ENCODE assay signal across 25 cellular contexts in genomic region chr19:40627486-40628279, GRCh38. TPM values are rescaled to one million over a fixed set of nuclear protein-coding genes. Genes with fewer than 3 reads are reported as not detected.
A peak's percentile ranks its signal among the peaks of the same experiment; 100 is the strongest.
DNase-seq lines count a peak whose midpoint lies in the region; ATAC-seq lines count a peak whose summit lies in the region.
"Had no signal": no experiment of that assay in that cellular context is flagged by ENCODE, and none has a peak within 500 bp of the region (broad histone marks: within the 10 kb centered on the region; RNA-seq: fewer than 3 reads in every experiment).

No MANE protein-coding gene starts in this region.

- H2BK5ac ChIP-seq in mesenchymal stem cell (ENCODE audit: low read depth, low read length, poor library complexity, severe bottlenecking) = no peak overlapping the region

- no peak overlapping the region for H2AK5ac ChIP-seq in mesenchymal stem cell (ENCODE audit: low read length, severe bottlenecking)

- no peak overlapping the region for H3K4me3 Mint-ChIP-seq in activated CD4-positive, alpha-beta T cell treated with anti-CD3 and anti-CD28 coated beads for 36 hours
- no peak overlapping the region for H3K4me3 Mint-ChIP-seq in activated naive CD8-positive, alpha-beta T cell treated with anti-CD3 and anti-CD28 coated beads, Interleukin-2, amount 50 U/mL, for 24 hours
- no peak overlapping the region for H3K4me3 Mint-ChIP-seq in T-helper 2 cell treated with Interferon-gamma antibody and Interleukin-4, amounts not matched to agents 5 μg/mL and 100 μg/mL, for 36 hours
- H3K4me3 Mint-ChIP-seq: activated CD8-positive, alpha-beta T cell treated with anti-CD3 and anti-CD28 coated beads for 36 hours; naive B cell; stimulated activated naive B cell treated with anti-CD40 and anti-IgM and Interleukin-4, amounts not matched to agents 10 μg/mL and 1 μg/mL and 100 μg/mL, for 72 hours had no signal

- no peak overlapping the region for H3K23ac ChIP-seq in mesenchymal stem cell (ENCODE audit: low read length in 2 of 2)

- CTCF ChIA-PET in activated CD4-positive, alpha-beta T cell treated with anti-CD3 and anti-CD28 coated beads for 36 hours (lab: Charles Lee) = interaction anchor here (0.7 kb wide), 1 partner anchor 28 kb away, joined by 4 read pairs; no protein-coding TSS in a partner anchor

- H3K79me1 ChIP-seq in mesenchymal stem cell (replicated peaks; ENCODE audit: low read length, poor library complexity, severe bottlenecking) = no peaks in the 10 kb centered on the region

- H3K4me1 ChIP-seq in mesenchymal stem cell (ENCODE audit: control insufficient read depth, insufficient read depth, low read depth, low read length) = peaks cover 22% of the 10 kb centered on the region

- H4K8ac ChIP-seq in mesenchymal stem cell (ENCODE audit: low read length) = peak overlapping the region; percentile 62

- peak; percentile 48 for ATAC-seq in activated CD4-positive, alpha-beta T cell treated with anti-CD3 and anti-CD28 coated beads for 36 hours
- ATAC-seq in activated naive CD8-positive, alpha-beta T cell treated with anti-CD3 and anti-CD28 coated beads, Interleukin-2, amount 50 U/mL, for 24 hours = peak; percentile 25
- no peak for ATAC-seq in HG02642 (IDR thresholded peaks at IDR 0.05; ENCODE audit: poor library complexity, unreplicated experiment)
- ATAC-seq: activated CD8-positive, alpha-beta T cell treated with anti-CD3 and anti-CD28 coated beads for 36 hours; stimulated activated naive B cell treated with anti-CD40 and anti-IgM and Interleukin-4, amounts not matched to agents 10 μg/mL and 1 μg/mL and 100 μg/mL, for 72 hours had no signal

- peak overlapping the region; percentile 80 for H2BK15ac ChIP-seq in mesenchymal stem cell (ENCODE audit: low read depth, poor library complexity, severe bottlenecking)

- DNase-seq in activated CD4-positive, alpha-beta T cell treated with anti-CD3 and anti-CD28 coated beads for 36 hours = no peak
- DNase-seq in activated CD4-positive, alpha-beta T cell treated with anti-CD3 and anti-CD28 coated beads, Interleukin-2, amount 50 U/mL, for 48 hours = no peak
- DNase-seq in H7 = peak; percentile 79
- DNase-seq in activated naive CD8-positive, alpha-beta T cell treated with anti-CD3 and anti-CD28 coated beads, Interleukin-2, amount 50 U/mL, for 24 hours = no peak
- DNase-seq in mesenchymal stem cell = no peak
- no peak for DNase-seq in NCI-H187 treated with DMSO at 0.1 percent for 48 hours (lab: John Stamatoyannopoulos, UW)
- no peak for DNase-seq in T-helper 2 cell treated with Interferon-gamma antibody and Interleukin-4, amounts not matched to agents 5 μg/mL and 100 μg/mL, for 36 hours (ENCODE audit: low spot score)
- DNase-seq: activated CD8-positive, alpha-beta memory T cell treated with anti-CD3 and anti-CD28 coated beads, Interleukin-2, amount 50 U/mL, for 48 hours; activated CD8-positive, alpha-beta T cell treated with anti-CD3 and anti-CD28 coated beads for 36 hours; activated naive CD4-positive, alpha-beta T cell treated with anti-CD3 and anti-CD28 coated beads, Interleukin-2, amount 50 U/mL, for 16 hours; anterior cingulate cortex; COR-L47; islet precursor cell; KG1; midbrain; naive B cell; NCI-H1092 treated with DMSO at 0.1 percent for 48 hours; NCI-H1694 treated with DMSO at 0.1 percent for 48 hours; NCI-H510A; stimulated activated naive B cell treated with anti-CD40 and anti-IgM and Interleukin-4, amounts not matched to agents 10 μg/mL and 1 μg/mL and 100 μg/mL, for 72 hours had no signal

- no peaks in the 10 kb centered on the region for H3K27me3 Mint-ChIP-seq in activated CD4-positive, alpha-beta T cell treated with anti-CD3 and anti-CD28 coated beads for 36 hours
- no peaks in the 10 kb centered on the region for H3K27me3 Mint-ChIP-seq in activated naive CD8-positive, alpha-beta T cell treated with anti-CD3 and anti-CD28 coated beads, Interleukin-2, amount 50 U/mL, for 24 hours
- no peaks in the 10 kb centered on the region for H3K27me3 Mint-ChIP-seq in T-helper 2 cell treated with Interferon-gamma antibody and Interleukin-4, amounts not matched to agents 5 μg/mL and 100 μg/mL, for 36 hours (ENCODE audit: low read depth)
- H3K27me3 Mint-ChIP-seq: activated CD8-positive, alpha-beta T cell treated with anti-CD3 and anti-CD28 coated beads for 36 hours; naive B cell; stimulated activated naive B cell treated with anti-CD40 and anti-IgM and Interleukin-4, amounts not matched to agents 10 μg/mL and 1 μg/mL and 100 μg/mL, for 72 hours had no signal

- peaks cover 6% of the 10 kb centered on the region for H3K4me1 Mint-ChIP-seq in activated CD4-positive, alpha-beta T cell treated with anti-CD3 and anti-CD28 coated beads for 36 hours
- H3K4me1 Mint-ChIP-seq in activated naive CD8-positive, alpha-beta T cell treated with anti-CD3 and anti-CD28 coated beads, Interleukin-2, amount 50 U/mL, for 24 hours = peaks cover 12% of the 10 kb centered on the region
- H3K4me1 Mint-ChIP-seq in T-helper 2 cell treated with Interferon-gamma antibody and Interleukin-4, amounts not matched to agents 5 μg/mL and 100 μg/mL, for 36 hours (ENCODE audit: low read depth) = peaks cover 9% of the 10 kb centered on the region

- no peak overlapping the region for H3K27ac ChIP-seq in mesenchymal stem cell (ENCODE audit: low read length, poor library complexity, severe bottlenecking)
- H3K27ac ChIP-seq: 22Rv1, C4-2B, upper lobe of left lung had no signal

- H3K18ac ChIP-seq in mesenchymal stem cell (ENCODE audit: low read depth in 1 of 2, low read length in 2 of 2) = no peak overlapping the region

- no peak overlapping the region for H3K4ac ChIP-seq in mesenchymal stem cell (ENCODE audit: low read depth in 1 of 2, low read length in 2 of 2)

- WGBS in mesenchymal stem cell = 96% methylated on average over 39 of the region's 39 CpGs

- H3K27ac Mint-ChIP-seq in activated CD4-positive, alpha-beta T cell treated with anti-CD3 and anti-CD28 coated beads for 36 hours = no peak overlapping the region
- no peak overlapping the region for H3K27ac Mint-ChIP-seq in activated naive CD8-positive, alpha-beta T cell treated with anti-CD3 and anti-CD28 coated beads, Interleukin-2, amount 50 U/mL, for 24 hours
- no peak overlapping the region for H3K27ac Mint-ChIP-seq in T-helper 2 cell treated with Interferon-gamma antibody and Interleukin-4, amounts not matched to agents 5 μg/mL and 100 μg/mL, for 36 hours
- H3K27ac Mint-ChIP-seq: activated CD8-positive, alpha-beta T cell treated with anti-CD3 and anti-CD28 coated beads for 36 hours; activated T-helper 2 cell treated with anti-CD3 and anti-CD28 coated beads, Interferon-gamma antibody, Interleukin-2, Interleukin-4, amounts not matched to agents 10 μg/mL and 5 μg/mL and 100 μg/mL, durations not matched to agents 14 hours and 24 hours and 36 hours; stimulated activated naive B cell treated with anti-CD40 and anti-IgM and Interleukin-4, amounts not matched to agents 10 μg/mL and 1 μg/mL and 100 μg/mL, for 72 hours had no signal

- H3K14ac ChIP-seq in mesenchymal stem cell (ENCODE audit: low read length in 2 of 2) = peak overlapping the region in 1 of 2 experiments; percentile 86

- H2BK120ac ChIP-seq in mesenchymal stem cell (ENCODE audit: low read depth, low read length) = no peak overlapping the region

- no peak overlapping the region for H4K91ac ChIP-seq in mesenchymal stem cell (ENCODE audit: low read length)

- no peaks in the 10 kb centered on the region for H3K9me3 Mint-ChIP-seq in activated CD4-positive, alpha-beta T cell treated with anti-CD3 and anti-CD28 coated beads for 36 hours (ENCODE audit: low read depth)
- H3K9me3 Mint-ChIP-seq in activated naive CD8-positive, alpha-beta T cell treated with anti-CD3 and anti-CD28 coated beads, Interleukin-2, amount 50 U/mL, for 24 hours = no peaks in the 10 kb centered on the region
- H3K9me3 Mint-ChIP-seq in T-helper 2 cell treated with Interferon-gamma antibody and Interleukin-4, amounts not matched to agents 5 μg/mL and 100 μg/mL, for 36 hours = no peaks in the 10 kb centered on the region
- H3K9me3 Mint-ChIP-seq: activated CD8-positive, alpha-beta T cell treated with anti-CD3 and anti-CD28 coated beads for 36 hours; activated T-helper 2 cell treated with anti-CD3 and anti-CD28 coated beads, Interferon-gamma antibody, Interleukin-2, Interleukin-4, amounts not matched to agents 10 μg/mL and 5 μg/mL and 100 μg/mL, durations not matched to agents 14 hours and 24 hours and 36 hours; stimulated activated naive B cell treated with anti-CD40 and anti-IgM and Interleukin-4, amounts not matched to agents 10 μg/mL and 1 μg/mL and 100 μg/mL, for 72 hours had no signal

- H3K9ac ChIP-seq in mesenchymal stem cell (ENCODE audit: low read length) = no peak overlapping the region

- H3K36me3 Mint-ChIP-seq in activated CD4-positive, alpha-beta T cell treated with anti-CD3 and anti-CD28 coated beads for 36 hours (ENCODE audit: low read depth) = peaks cover 38% of the 10 kb centered on the region
- H3K36me3 Mint-ChIP-seq in activated naive CD8-positive, alpha-beta T cell treated with anti-CD3 and anti-CD28 coated beads, Interleukin-2, amount 50 U/mL, for 24 hours (ENCODE audit: low read depth) = peaks cover 28% of the 10 kb centered on the region
- H3K36me3 Mint-ChIP-seq in T-helper 2 cell treated with Interferon-gamma antibody and Interleukin-4, amounts not matched to agents 5 μg/mL and 100 μg/mL, for 36 hours (ENCODE audit: low read depth) = peaks cover 13% of the 10 kb centered on the region

- H3K4me3 ChIP-seq in H7 (ENCODE audit: insufficient read depth, low read depth, low read length) (no peak overlapping the region), mesenchymal stem cell (ENCODE audit: insufficient read depth in 1 of 2, low read depth in 1 of 2, low read length in 2 of 2) (no peak overlapping the region)
- H3K4me3 ChIP-seq: upper lobe of left lung had no signal

- H3K27me3 ChIP-seq in H7 (ENCODE audit: control insufficient read depth, insufficient read depth, low read length) = no peaks in the 10 kb centered on the region
- H3K27me3 ChIP-seq in mesenchymal stem cell (ENCODE audit: control insufficient read depth in 1 of 2, insufficient read depth in 1 of 2, low read length in 2 of 2) = no peaks in the 10 kb centered on the region
- H3K27me3 ChIP-seq: upper lobe of left lung had no signal

- no peak overlapping the region for H2AFZ ChIP-seq in mesenchymal stem cell (ENCODE audit: low read depth, low read length)

- H3K9me3 ChIP-seq in mesenchymal stem cell (ENCODE audit: control insufficient read depth, low read length) = no peaks in the 10 kb centered on the region
- H3K9me3 ChIP-seq: upper lobe of left lung had no signal

- H3K36me3 ChIP-seq in H7 (replicated peaks; ENCODE audit: control insufficient read depth, insufficient read depth, low read length) = peaks cover 9% of the 10 kb centered on the region
- peaks cover 18 to 39% of the 10 kb centered on the region in 2 experiments for H3K36me3 ChIP-seq in mesenchymal stem cell (ENCODE audit: control insufficient read depth in 1 of 2, insufficient read depth in 2 of 2, low read depth in 1 of 2, low read length in 2 of 2)

- H2BK12ac ChIP-seq in mesenchymal stem cell (ENCODE audit: low read length in 2 of 2) = no peak overlapping the region

- no peak overlapping the region for H3K4me2 ChIP-seq in mesenchymal stem cell (ENCODE audit: low read length, poor library complexity, severe bottlenecking)

- POLR2A ChIA-PET in activated CD4-positive, alpha-beta T cell treated with anti-CD3 and anti-CD28 coated beads for 36 hours (lab: Charles Lee) = no interaction called here

- intact Hi-C loops in activated CD4-positive, alpha-beta T cell treated with anti-CD3 and anti-CD28 coated beads for 36 hours (cut with DNase I, micrococcal nuclease) = no loop called here

RNA-seq across cellular contexts. Expression of gene LTBP4, which starts 26.5 kb away (rescaled TPM):
- 100 to 1,000 TPM; 142 to 145 TPM for total RNA-seq in activated CD4-positive, alpha-beta T cell treated with anti-CD3 and anti-CD28 coated beads for 36 hours
- total RNA-seq in H7 (2014; rRNA removed; shearing (Covaris generic)) = 54.6 and 83.1 TPM in 2 replicates
- polyA plus RNA-seq in mesenchymal stem cell (2013, experiment 1 of 2) = 122 TPM
- 113 TPM for polyA plus RNA-seq in mesenchymal stem cell (2013, experiment 2 of 2)

RNA-seq across cellular contexts. Expression of gene SHKBP1, which starts 51.0 kb away (rescaled TPM):
- 100 to 1,000 TPM; 100 to 155 TPM for total RNA-seq in activated CD4-positive, alpha-beta T cell treated with anti-CD3 and anti-CD28 coated beads for 36 hours
- 52.3 and 58.2 TPM in 2 replicates for total RNA-seq in H7 (2014; rRNA removed; shearing (Covaris generic))
- polyA plus RNA-seq in mesenchymal stem cell (2013, experiment 1 of 2) = 112 TPM
- 108 TPM for polyA plus RNA-seq in mesenchymal stem cell (2013, experiment 2 of 2)
